ENCODE assay signal across 9 cellular contexts in the genomic region with DNA sequence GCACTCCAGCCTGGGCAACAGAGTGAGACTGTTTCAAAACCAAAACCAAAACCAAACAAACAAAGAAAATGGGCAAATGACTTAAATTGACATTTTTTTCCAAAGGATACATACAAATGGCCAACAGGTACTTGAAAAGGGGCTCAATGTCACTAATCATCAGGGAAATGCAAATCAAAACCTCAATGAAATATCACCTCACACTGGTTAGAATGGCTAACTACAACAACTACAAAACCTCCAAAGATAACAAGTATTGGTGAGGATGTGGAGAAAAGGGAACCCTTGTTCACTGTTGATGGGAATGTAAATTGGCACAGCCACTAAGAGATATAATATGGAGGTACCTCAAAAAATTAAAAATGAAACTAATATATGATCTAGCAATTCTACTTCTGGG.
DNase-seq lines count a peak whose midpoint lies in the region; ATAC-seq and TF ChIP-seq lines count a peak whose summit lies in the region.
"Had no signal": no experiment of that assay in that cellular context is flagged by ENCODE, and none has a peak within 500 bp of the region (broad histone marks: within the 10 kb centered on the region; RNA-seq: fewer than 3 reads in every experiment).

No MANE protein-coding gene starts in this region.

- no peak overlapping the region for H3K4me3 Mint-ChIP-seq in activated T-cell treated with anti-CD3 and anti-CD28 coated beads, Interleukin-2, amount 50 U/mL, for 24 hours
- H3K4me3 Mint-ChIP-seq in T-helper 2 cell treated with Interferon-gamma antibody and Interleukin-4, amounts not matched to agents 5 μg/mL and 100 μg/mL, for 36 hours = no peak overlapping the region
- H3K4me3 Mint-ChIP-seq: T-helper 1 cell treated with Interleukin-12 subunit alpha and Interleukin-12 subunit beta and Interleukin-4 antibody, amounts not matched to agents 30 μg/mL and 1 μg/mL, for 36 hours had no signal

- no peaks in the 10 kb centered on the region for H3K36me3 Mint-ChIP-seq in activated T-cell treated with anti-CD3 and anti-CD28 coated beads, Interleukin-2, amount 50 U/mL, for 24 hours (ENCODE audit: low read depth)
- H3K36me3 Mint-ChIP-seq in T-helper 2 cell treated with Interferon-gamma antibody and Interleukin-4, amounts not matched to agents 5 μg/mL and 100 μg/mL, for 36 hours (ENCODE audit: low read depth) = no peaks in the 10 kb centered on the region

- ATAC-seq in DND-41 (ENCODE audit: insufficient read depth, low read depth) (peak; percentile 54; the same call in 2 of the 3 replicates), right lobe of liver (no peak), HG03159 (IDR thresholded peaks at IDR 0.05; ENCODE audit: unreplicated experiment) (no peak), GM18867 (IDR thresholded peaks at IDR 0.05; ENCODE audit: unreplicated experiment) (no peak)

- H3K4me3 ChIP-seq in DND-41 (ENCODE audit: low read depth in 1 of 2, low read length in 2 of 2) (no peak overlapping the region), ascending aorta (no peak overlapping the region), right lobe of liver (no peak overlapping the region)

- H3K4me1 ChIP-seq in DND-41 (ENCODE audit: insufficient read depth, low read length) = peaks cover 1% of the 10 kb centered on the region
- H3K4me1 ChIP-seq in ascending aorta = no peaks in the 10 kb centered on the region
- peaks cover 0 to 31% (median 8%) of the 10 kb centered on the region in 4 donors for H3K4me1 ChIP-seq in right lobe of liver

- H3K27ac ChIP-seq in DND-41 (ENCODE audit: low read length) (no peak overlapping the region), ascending aorta (no peak overlapping the region), right lobe of liver (no peak overlapping the region)

- peak; percentile 64 for TF ChIP-seq CTCF in DND-41 (IDR thresholded peaks at IDR 0.05; ENCODE audit: borderline replicate concordance, extremely low read depth, low read length, poor library complexity, severe bottlenecking)
- peak; percentile 10 to 30 (median 14) for TF ChIP-seq CTCF in ascending aorta (IDR thresholded peaks at IDR 0.05)
- peak; percentile 15 to 33 (median 30) for TF ChIP-seq CTCF in right lobe of liver (IDR thresholded peaks at IDR 0.05)

- H3K36me3 ChIP-seq in DND-41 (ENCODE audit: insufficient read depth, low read length) (no peaks in the 10 kb centered on the region), ascending aorta (no peaks in the 10 kb centered on the region), right lobe of liver (no peaks in the 10 kb centered on the region)

- no peak overlapping the region for H3K27ac Mint-ChIP-seq in activated T-cell treated with anti-CD3 and anti-CD28 coated beads, Interleukin-2, amount 50 U/mL, for 24 hours
- H3K27ac Mint-ChIP-seq in T-helper 2 cell treated with Interferon-gamma antibody and Interleukin-4, amounts not matched to agents 5 μg/mL and 100 μg/mL, for 36 hours = no peak overlapping the region
- H3K27ac Mint-ChIP-seq: T-helper 1 cell treated with Interleukin-12 subunit alpha and Interleukin-12 subunit beta and Interleukin-4 antibody, amounts not matched to agents 30 μg/mL and 1 μg/mL, for 36 hours had no signal

- no peak overlapping the region for H3K9ac ChIP-seq in DND-41 (ENCODE audit: low read depth, low read length)

- H3K9me3 ChIP-seq in DND-41 (ENCODE audit: insufficient read depth, low read length, severe bottlenecking) (no peaks in the 10 kb centered on the region), ascending aorta (no peaks in the 10 kb centered on the region), right lobe of liver (no peaks in the 10 kb centered on the region)

- no peak for TF ChIP-seq POLR2A in right lobe of liver (IDR thresholded peaks at IDR 0.05)

- in situ Hi-C loops in KBM-7 (cut with MboI; ENCODE audit: low pct_unique_long_range_greater_than_20kb, low sequenced_read_pairs) = no loop called here

- peaks cover 4% of the 10 kb centered on the region for H3K4me1 Mint-ChIP-seq in activated T-cell treated with anti-CD3 and anti-CD28 coated beads, Interleukin-2, amount 50 U/mL, for 24 hours (ENCODE audit: low read depth)
- H3K4me1 Mint-ChIP-seq in T-helper 2 cell treated with Interferon-gamma antibody and Interleukin-4, amounts not matched to agents 5 μg/mL and 100 μg/mL, for 36 hours (ENCODE audit: low read depth) = peaks cover 27% of the 10 kb centered on the region

- intact Hi-C loops in ascending aorta (cut with DNase I) (loop anchor here (2.0 kb wide), 1 partner anchor 209 kb away; no protein-coding TSS in a partner anchor), right lobe of liver (cut with DNase I) (no loop called here)

- no peaks in the 10 kb centered on the region for H3K79me2 ChIP-seq in DND-41 (ENCODE audit: insufficient read depth, low read length)

- no peaks in the 10 kb centered on the region for H3K9me3 Mint-ChIP-seq in activated T-cell treated with anti-CD3 and anti-CD28 coated beads, Interleukin-2, amount 50 U/mL, for 24 hours
- H3K9me3 Mint-ChIP-seq in T-helper 2 cell treated with Interferon-gamma antibody and Interleukin-4, amounts not matched to agents 5 μg/mL and 100 μg/mL, for 36 hours = no peaks in the 10 kb centered on the region
- H3K9me3 Mint-ChIP-seq: T-helper 1 cell treated with Interleukin-12 subunit alpha and Interleukin-12 subunit beta and Interleukin-4 antibody, amounts not matched to agents 30 μg/mL and 1 μg/mL, for 36 hours had no signal

- peaks cover 2% of the 10 kb centered on the region for H3K27me3 Mint-ChIP-seq in activated T-cell treated with anti-CD3 and anti-CD28 coated beads, Interleukin-2, amount 50 U/mL, for 24 hours
- peaks cover 4% of the 10 kb centered on the region for H3K27me3 Mint-ChIP-seq in T-helper 2 cell treated with Interferon-gamma antibody and Interleukin-4, amounts not matched to agents 5 μg/mL and 100 μg/mL, for 36 hours (ENCODE audit: low read depth)

- no peak overlapping the region for H2AFZ ChIP-seq in DND-41 (ENCODE audit: low read depth, low read length)

- H3K4me2 ChIP-seq in DND-41 (ENCODE audit: insufficient read depth, low read length) = no peak overlapping the region

- no peaks in the 10 kb centered on the region for H4K20me1 ChIP-seq in DND-41 (ENCODE audit: insufficient read depth, low read length)

- no peaks in the 10 kb centered on the region for H3K27me3 ChIP-seq in DND-41 (ENCODE audit: insufficient read depth, low read length, poor library complexity)
- H3K27me3 ChIP-seq in ascending aorta = no peaks in the 10 kb centered on the region
- H3K27me3 ChIP-seq in right lobe of liver = no peaks in the 10 kb centered on the region

- DNase-seq in DND-41 = no peak
- DNase-seq in KBM-7 = peak; percentile 71
- no peak for DNase-seq in ascending aorta (ENCODE audit: low spot score in 2 of 2)
- no peak for DNase-seq in right lobe of liver
- no peak for DNase-seq in activated T-cell treated with anti-CD3 and anti-CD28 coated beads, Interleukin-2, amount 50 U/mL, for 24 hours
- DNase-seq in T-helper 2 cell treated with Interferon-gamma antibody and Interleukin-4, amounts not matched to agents 5 μg/mL and 100 μg/mL, for 36 hours (ENCODE audit: low spot score) = no peak

Comparison
In these comparisons a context has a peak if more than half of its experiments do, and no peak if none do; other contexts are left out.
1. CTCF ChIP-seq: peak in every context shown above with its lines; median percentile 64 in DND-41; 30 in right lobe of liver; 14 in ascending aorta.